ENCODE assay signal across 29 cellular contexts in the genomic region with DNA sequence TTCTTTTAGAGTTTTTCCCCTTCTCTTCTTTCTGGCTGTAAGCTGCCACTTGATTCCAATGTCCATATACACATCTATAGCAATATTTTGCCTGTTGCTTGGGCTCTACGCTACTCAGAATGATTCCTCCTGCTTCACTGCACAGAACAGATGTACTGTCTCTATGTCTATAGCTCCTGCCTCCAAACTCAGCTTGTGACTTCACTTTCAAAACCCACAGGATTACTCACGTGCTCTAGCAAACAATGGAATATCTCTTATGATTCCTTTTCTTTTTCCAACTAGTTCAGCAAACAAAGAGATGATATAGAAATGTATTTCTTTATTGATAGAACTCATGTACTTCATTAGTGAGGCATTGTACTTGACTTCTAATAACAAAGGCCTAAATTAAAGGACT.
DNase-seq lines count a peak whose midpoint lies in the region; ATAC-seq, FAIRE-seq and TF ChIP-seq lines count a peak whose summit lies in the region.
"Had no signal": no experiment of that assay in that cellular context is flagged by ENCODE, and none has a peak within 500 bp of the region (broad histone marks: within the 10 kb centered on the region; RNA-seq: fewer than 3 reads in every experiment).

No MANE protein-coding gene starts in this region.

- no peak overlapping the region for H3K4me2 ChIP-seq in HepG2 (ENCODE audit: low read depth, low read length)

- no TSS peak for BruUV-seq in HepG2 (replicated peaks; lab: Mats Ljungman, UMichigan)

- H3K36me3 ChIP-seq in kidney epithelial cell (ENCODE audit: control insufficient read depth, insufficient read depth, low read length) (no peaks in the 10 kb centered on the region), HepG2 (replicated peaks in 1 of 2; ENCODE audit: control insufficient read depth in 1 of 2, insufficient read depth in 2 of 2, low read length in 2 of 2) (no peaks in the 10 kb centered on the region)
- H3K36me3 ChIP-seq: adrenal gland, esophagus squamous epithelium, right atrium auricular region had no signal

- no peak for TF ChIP-seq POLR2A in HepG2 (IDR thresholded peaks at IDR 0.05; ENCODE audit: insufficient read depth in 1 of 2, low read depth in 2 of 2, low read length in 2 of 2)

- intact Hi-C loops in HepG2 (cut with micrococcal nuclease; ENCODE audit: unreplicated experiment) = no loop called here

- no peaks in the 10 kb centered on the region for H3K9me3 ChIP-seq in HepG2 (ENCODE audit: low read length)
- H3K9me3 ChIP-seq: adrenal gland, esophagus squamous epithelium, right atrium auricular region had no signal

- TF ChIP-seq RAD21 in HepG2 (CRISPR knock-in tag; IDR thresholded peaks at IDR 0.05) = no peak

- in situ Hi-C loops in astrocyte of the spinal cord (cut with HindIII; ENCODE audit: low sequenced_read_pairs) = no loop called here
- in situ Hi-C loops in HepG2 (cut with HindIII; ENCODE audit: extremely low pct_ligation_motif_present, low pct_unique_long_range_greater_than_20kb) = no loop called here

- DNase-seq in Daoy (ENCODE audit: low read depth) (peak; percentile 9), NCI-H2107 treated with DMSO at 0.1 percent for 48 hours (lab: John Stamatoyannopoulos, UW; ENCODE audit: unreplicated experiment) (peak; percentile 84), astrocyte of the spinal cord (ENCODE audit: low read depth, low spot score) (peak; percentile 16), kidney epithelial cell (ENCODE audit: low read depth) (peak; percentile 16), amniotic stem cell (lab: John Stamatoyannopoulos, UW) (no peak), HepG2 (ENCODE audit: low spot score) (no peak), midbrain (lab: John Stamatoyannopoulos, UW) (no peak), HCEC 1CT (no peak)
- DNase-seq: activated CD4-positive, alpha-beta T cell treated with anti-CD3 and anti-CD28 coated beads for 4 hours; activated gamma-delta T cell treated with Interleukin-2 at 50 U/mL for 16 hours; activated T-cell treated with anti-CD3 and anti-CD28 coated beads, Interleukin-2, amount 50 U/mL, for 24 hours; adrenal gland; CD4-positive, CD25-positive, alpha-beta regulatory T cell; cortex of kidney; EL; esophagus squamous epithelium; left ventricle myocardium superior; natural killer cell; NCI-H1048; NCI-H1694 treated with DMSO at 0.1 percent for 48 hours; NCI-H446 treated with DMSO at 0.1 percent for 48 hours; NCI-H82; stimulated activated CD4-positive, alpha-beta T cell treated with anti-CD3 and anti-CD28 coated beads, Interleukin-2, amount 100 ng/mL, for 48 hours; T-helper 2 cell had no signal

- CTCF ChIA-PET in HepG2 (lab: Yijun Ruan, JAX; ENCODE audit: low intra/inter-chr PET ratio, low total read pairs) = no interaction called here

- no peak overlapping the region for H3K4me3 ChIP-seq in astrocyte of the spinal cord (ENCODE audit: low read depth, low read length)
- H3K4me3 ChIP-seq in kidney epithelial cell (ENCODE audit: low read depth, low read length) = no peak overlapping the region
- H3K4me3 ChIP-seq in HepG2 (replicated peaks in 1 of 3; ENCODE audit: insufficient read depth in 1 of 3, low read depth in 2 of 3, low read length in 3 of 3) = no peak overlapping the region
- H3K4me3 ChIP-seq: adrenal gland, esophagus squamous epithelium, right atrium auricular region had no signal

- H3K4me1 ChIP-seq in HepG2 (ENCODE audit: insufficient read depth, low read length) = peaks cover 15% of the 10 kb centered on the region
- H3K4me1 ChIP-seq: adrenal gland had no signal

- H3K79me2 ChIP-seq in HepG2 (ENCODE audit: insufficient read depth, low read length) = no peaks in the 10 kb centered on the region

- H3K9ac ChIP-seq in HepG2 (ENCODE audit: insufficient read depth, low read depth, low read length) = no peak overlapping the region

- FAIRE-seq in HepG2 (lab: Jason Lieb, UNC) = no peak
- FAIRE-seq: A204.1, GM12891 had no signal

- H3K27me3 ChIP-seq in kidney epithelial cell (ENCODE audit: control insufficient read depth, insufficient read depth, low read length) (no peaks in the 10 kb centered on the region), HepG2 (ENCODE audit: control insufficient read depth in 1 of 2, insufficient read depth in 2 of 2, low read length in 2 of 2) (peaks cover 0 to 3% of the 10 kb centered on the region in 2 experiments; a peak in 2 of 5 replicates)
- H3K27me3 ChIP-seq: adrenal gland, right atrium auricular region had no signal

- WGBS in HepG2 (ENCODE audit: low lambda C conversion rate) = 41% methylated on average over 2 of the region's 2 CpGs

- ATAC-seq in HepG2 = no peak
- ATAC-seq: left ventricle myocardium superior, natural killer cell, SK-N-SH treated with all-trans-retinoic acid at 6 μM for 48 hours had no signal

- POLR2A ChIA-PET in HepG2 (lab: Yijun Ruan, JAX) = no interaction called here

- no peak for TF ChIP-seq EP300 in HepG2 (IDR thresholded peaks at IDR 0.05; ENCODE audit: low read depth in 2 of 2, low read length in 2 of 2)
- no peak for TF ChIP-seq EP300 in HepG2 (CRISPR knock-in tag; IDR thresholded peaks at IDR 0.05; ENCODE audit: borderline replicate concordance)

- H2AFZ ChIP-seq in HepG2 (ENCODE audit: low read length) = no peak overlapping the region

- TF ChIP-seq CTCF in astrocyte of the spinal cord (IDR thresholded peaks at IDR 0.05; ENCODE audit: low read depth, low read length) = no peak
- TF ChIP-seq CTCF in kidney epithelial cell (IDR thresholded peaks at IDR 0.05; ENCODE audit: insufficient read depth, low read length, poor library complexity, severe bottlenecking) = no peak
- TF ChIP-seq CTCF in HepG2 (CRISPR knock-in tag; IDR thresholded peaks at IDR 0.05) = no peak

- no peaks in the 10 kb centered on the region for H4K20me1 ChIP-seq in HepG2 (ENCODE audit: insufficient read depth, low read length)

- H3K27ac ChIP-seq in HepG2 (ENCODE audit: extremely low read length, insufficient read depth, low read length) = no peak overlapping the region
- H3K27ac ChIP-seq: adrenal gland, esophagus squamous epithelium, HL-60, right atrium auricular region had no signal

TF ChIP-seq in HepG2, 621 proteins besides CTCF, POLR2A, EP300 and RAD21 (continues in another document):
- TF ChIP-seq KDM5B (CRISPR knock-in tag; IDR thresholded peaks at IDR 0.05; ENCODE audit: borderline replicate concordance) (no peak), RORA (CRISPR knock-in tag; IDR thresholded peaks at IDR 0.05) (no peak), DPF2 (CRISPR knock-in tag; IDR thresholded peaks at IDR 0.05; ENCODE audit: borderline replicate concordance, low read depth) (no peak), ZNF672 (CRISPR knock-in tag; IDR thresholded peaks at IDR 0.05) (no peak), ZFP36L1 (CRISPR knock-in tag; IDR thresholded peaks at IDR 0.05) (no peak), ZNF670 (CRISPR knock-in tag; IDR thresholded peaks at IDR 0.05; ENCODE audit: borderline replicate concordance) (no peak)
- TF ChIP-seq, protein P1, sequence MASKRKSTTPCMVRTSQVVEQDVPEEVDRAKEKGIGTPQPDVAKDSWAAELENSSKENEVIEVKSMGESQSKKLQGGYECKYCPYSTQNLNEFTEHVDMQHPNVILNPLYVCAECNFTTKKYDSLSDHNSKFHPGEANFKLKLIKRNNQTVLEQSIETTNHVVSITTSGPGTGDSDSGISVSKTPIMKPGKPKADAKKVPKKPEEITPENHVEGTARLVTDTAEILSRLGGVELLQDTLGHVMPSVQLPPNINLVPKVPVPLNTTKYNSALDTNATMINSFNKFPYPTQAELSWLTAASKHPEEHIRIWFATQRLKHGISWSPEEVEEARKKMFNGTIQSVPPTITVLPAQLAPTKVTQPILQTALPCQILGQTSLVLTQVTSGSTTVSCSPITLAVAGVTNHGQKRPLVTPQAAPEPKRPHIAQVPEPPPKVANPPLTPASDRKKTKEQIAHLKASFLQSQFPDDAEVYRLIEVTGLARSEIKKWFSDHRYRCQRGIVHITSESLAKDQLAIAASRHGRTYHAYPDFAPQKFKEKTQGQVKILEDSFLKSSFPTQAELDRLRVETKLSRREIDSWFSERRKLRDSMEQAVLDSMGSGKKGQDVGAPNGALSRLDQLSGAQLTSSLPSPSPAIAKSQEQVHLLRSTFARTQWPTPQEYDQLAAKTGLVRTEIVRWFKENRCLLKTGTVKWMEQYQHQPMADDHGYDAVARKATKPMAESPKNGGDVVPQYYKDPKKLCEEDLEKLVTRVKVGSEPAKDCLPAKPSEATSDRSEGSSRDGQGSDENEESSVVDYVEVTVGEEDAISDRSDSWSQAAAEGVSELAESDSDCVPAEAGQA (IDR thresholded peaks at IDR 0.05; ENCODE audit: low read depth) = no peak
- TF ChIP-seq, protein P1 (CRISPR knock-in tag; IDR thresholded peaks at IDR 0.05; ENCODE audit: borderline replicate concordance) = no peak
- TF ChIP-seq, protein P2, sequence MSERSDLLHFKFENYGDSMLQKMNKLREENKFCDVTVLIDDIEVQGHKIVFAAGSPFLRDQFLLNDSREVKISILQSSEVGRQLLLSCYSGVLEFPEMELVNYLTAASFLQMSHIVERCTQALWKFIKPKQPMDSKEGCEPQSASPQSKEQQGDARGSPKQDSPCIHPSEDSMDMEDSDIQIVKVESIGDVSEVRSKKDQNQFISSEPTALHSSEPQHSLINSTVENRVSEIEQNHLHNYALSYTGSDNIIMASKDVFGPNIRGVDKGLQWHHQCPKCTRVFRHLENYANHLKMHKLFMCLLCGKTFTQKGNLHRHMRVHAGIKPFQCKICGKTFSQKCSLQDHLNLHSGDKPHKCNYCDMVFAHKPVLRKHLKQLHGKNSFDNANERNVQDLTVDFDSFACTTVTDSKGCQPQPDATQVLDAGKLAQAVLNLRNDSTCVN (CRISPR knock-in tag; IDR thresholded peaks at IDR 0.05; ENCODE audit: borderline replicate concordance) = no peak

Comparison
In these comparisons a context has a peak if more than half of its experiments do, and no peak if none do; other contexts are left out.
1. DNase-seq: peak in Daoy (single experiment), NCI-H2107 treated with DMSO at 0.1 percent for 48 hours (single experiment), astrocyte of the spinal cord (single experiment) and kidney epithelial cell (single experiment); none in amniotic stem cell (single experiment), HepG2 (single experiment), midbrain (single experiment) and HCEC 1CT (single experiment).